ENCODE assay signal across 19 cellular contexts in the genomic region with DNA sequence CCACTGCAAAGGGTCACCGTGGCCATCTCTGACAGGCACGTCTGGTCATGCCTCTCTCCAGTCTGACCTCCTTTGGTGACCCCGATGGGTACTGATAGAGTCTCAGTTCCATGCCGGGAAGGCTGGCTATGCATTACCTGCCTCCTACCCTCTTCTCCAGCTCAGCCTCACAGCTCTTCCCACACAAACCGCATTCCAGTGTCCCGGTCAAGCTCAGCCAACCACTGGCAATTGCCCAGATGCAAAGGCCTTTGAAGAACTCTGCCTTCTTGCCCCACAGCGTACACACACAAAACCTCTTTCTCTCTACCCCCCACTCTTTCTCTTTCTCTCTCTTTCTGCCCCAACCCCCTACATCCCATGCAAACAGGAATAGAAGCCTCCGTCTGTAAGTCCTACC. TPM values are rescaled to one million over a fixed set of nuclear protein-coding genes. Genes with fewer than 3 reads are reported as not detected.
A peak's percentile ranks its signal among the peaks of the same experiment; 100 is the strongest.
DNase-seq lines count a peak whose midpoint lies in the region; ATAC-seq and TF ChIP-seq lines count a peak whose summit lies in the region.
"Had no signal": no experiment of that assay in that cellular context is flagged by ENCODE, and none has a peak within 500 bp of the region (broad histone marks: within the 10 kb centered on the region; RNA-seq: fewer than 3 reads in every experiment).

No MANE protein-coding gene starts in this region.

- H3K36me3 ChIP-seq in mammary epithelial cell (ENCODE audit: insufficient read depth, low read length) (no peaks in the 10 kb centered on the region), thyroid gland (no peaks in the 10 kb centered on the region)
- H3K36me3 ChIP-seq: BLaER1 had no signal

- H3K9me3 ChIP-seq in mammary epithelial cell (replicated peaks; ENCODE audit: insufficient read depth, low read length) (no peaks in the 10 kb centered on the region), thyroid gland (no peaks in the 10 kb centered on the region)
- H3K9me3 ChIP-seq: BLaER1 had no signal

- H3K9ac ChIP-seq in mammary epithelial cell (ENCODE audit: insufficient read depth, low read length): no peak overlapping the region
- H3K9ac ChIP-seq: BLaER1 had no signal

- H2AFZ ChIP-seq in mammary epithelial cell (ENCODE audit: low read depth, low read length): peak overlapping the region; percentile 62

- POLR2A ChIA-PET in MCF 10A (lab: Yijun Ruan, JAX): interaction anchor here (0.6 kb wide), 1 partner anchor 193 kb away, joined by 4 read pairs; no protein-coding TSS in a partner anchor

- no peaks in the 10 kb centered on the region for H3K27me3 Mint-ChIP-seq in MCF 10A (ENCODE audit: insufficient read depth, unreplicated experiment)

- H3K4me1 ChIP-seq in mammary epithelial cell (ENCODE audit: insufficient read depth, low read length) (peaks cover 3% of the 10 kb centered on the region), thyroid gland (no peaks in the 10 kb centered on the region)

- H3K4me1 Mint-ChIP-seq in MCF 10A (ENCODE audit: insufficient read depth, unreplicated experiment): no peaks in the 10 kb centered on the region

- no peaks in the 10 kb centered on the region for H3K79me2 ChIP-seq in mammary epithelial cell (ENCODE audit: insufficient read depth, low read length)

- 25% methylated on average over 5 of the region's 8 CpGs for WGBS in mammary epithelial cell (ENCODE audit: low coverage, missing lambda C conversion rate)
- WGBS in thyroid gland, 2 donors: 69 to 80% methylated on average over 8 of the region's 8 CpGs

- no peak for TF ChIP-seq POLR2A in thyroid gland (IDR thresholded peaks at IDR 0.05)

- H4K20me1 ChIP-seq in mammary epithelial cell (ENCODE audit: insufficient read depth, low read length): no peaks in the 10 kb centered on the region
- H4K20me1 ChIP-seq: BLaER1 had no signal

- no peak overlapping the region for H3K4me3 ChIP-seq in mammary epithelial cell (replicated peaks in 1 of 3; ENCODE audit: insufficient read depth in 1 of 3, low read depth in 2 of 3, low read length in 3 of 3)
- H3K4me3 ChIP-seq in thyroid gland (replicated peaks in 1 of 3): no peak overlapping the region
- H3K4me3 ChIP-seq: BLaER1, K562 had no signal

- no peak overlapping the region for H3K4me2 ChIP-seq in mammary epithelial cell (ENCODE audit: insufficient read depth, low read depth, low read length)
- H3K4me2 ChIP-seq: BLaER1 had no signal

- no peak overlapping the region for H3K4me3 Mint-ChIP-seq in MCF 10A (ENCODE audit: unreplicated experiment)
- H3K4me3 Mint-ChIP-seq: HFFc6 had no signal

- intact Hi-C loops in mammary epithelial cell (cut with micrococcal nuclease): no loop called here
- intact Hi-C loops in MCF 10A (cut with micrococcal nuclease): no loop called here
- intact Hi-C loops in thyroid gland (cut with DNase I): no loop called here

- DNase-seq in mammary epithelial cell (no peak), MCF 10A (ENCODE audit: unreplicated experiment) (no peak), SW480 (ENCODE audit: low spot score) (peak; percentile 74), kidney glomerular epithelial cell (lab: John Stamatoyannopoulos, UW) (peak; percentile 77), thyroid gland (peak; percentile 19 to 32), D341Med (ENCODE audit: low spot score) (no peak)
- DNase-seq: DMS79 treated with DMSO at 0.1 percent for 48 hours, HFFc6, NCI-H1436 treated with DMSO at 0.1 percent for 48 hours, NCI-H2029, NCI-H345, NCI-H524 treated with DMSO at 0.1 percent for 48 hours, PC-3 had no signal

- no peaks in the 10 kb centered on the region for H3K36me3 Mint-ChIP-seq in MCF 10A (ENCODE audit: insufficient read depth, unreplicated experiment)

- H3K27me3 ChIP-seq in mammary epithelial cell (ENCODE audit: insufficient read depth, low read length): no peaks in the 10 kb centered on the region
- no peaks in the 10 kb centered on the region for H3K27me3 ChIP-seq in thyroid gland
- H3K27me3 ChIP-seq: BLaER1 had no signal

- BruUV-seq in mammary epithelial cell (replicated peaks; lab: Mats Ljungman, UMichigan): no TSS peak
- no TSS peak for BruUV-seq in MCF 10A (replicated peaks; lab: Mats Ljungman, UMichigan)

- H3K27ac ChIP-seq in mammary epithelial cell (ENCODE audit: insufficient read depth, low read depth, low read length): no peak overlapping the region
- no peak overlapping the region for H3K27ac ChIP-seq in thyroid gland
- H3K27ac ChIP-seq: BLaER1 had no signal

- H3K9me3 Mint-ChIP-seq in MCF 10A (ENCODE audit: unreplicated experiment): no peaks in the 10 kb centered on the region
- H3K9me3 Mint-ChIP-seq: HFFc6 had no signal

- in situ Hi-C loops in mammary epithelial cell (cut with MboI; ENCODE audit: low sequenced_read_pairs in 2 of 2): no loop called here

- CTCF ChIA-PET in mammary epithelial cell (lab: Charles Lee; ENCODE audit: low non-redundant PET) (no interaction called here), MCF 10A (lab: Yijun Ruan, JAX) (no interaction called here)

- TF ChIP-seq CTCF in mammary epithelial cell (conservative IDR thresholded peaks at IDR 0.05 in 1 of 2, IDR thresholded peaks at IDR 0.05 in 1 of 2; ENCODE audit: extremely low read depth in 1 of 2, insufficient read depth in 1 of 2, low read depth in 1 of 2, low read length in 2 of 2): no peak
- no peak for TF ChIP-seq CTCF in MCF 10A (IDR thresholded peaks at IDR 0.05; ENCODE audit: unreplicated experiment)
- TF ChIP-seq CTCF in thyroid gland (IDR thresholded peaks at IDR 0.05): no peak

- dilution Hi-C loops in mammary epithelial cell (cut with HindIII; ENCODE audit: low sequenced_read_pairs): no loop called here

- ATAC-seq in GM21786 (IDR thresholded peaks at IDR 0.05; ENCODE audit: unreplicated experiment): no peak
- no peak for ATAC-seq in GM18519 (IDR thresholded peaks at IDR 0.05; ENCODE audit: low FRiP score, unreplicated experiment)
- ATAC-seq: K562, PC-3 had no signal

- no peak overlapping the region for H3K27ac Mint-ChIP-seq in MCF 10A (ENCODE audit: low read depth, unreplicated experiment)
- H3K27ac Mint-ChIP-seq: HFFc6 had no signal

RNA-seq across cellular contexts. Expression of gene TMEM163, which starts 37.6 kb away (rescaled TPM):
- not detected for total RNA-seq in mammary epithelial cell
- polyA plus RNA-seq in mammary epithelial cell: 0.14 TPM
- polyA minus RNA-seq in mammary epithelial cell: not detected
- total RNA-seq in MCF 10A (2022): not detected in 2 replicates
- 1 to 10 TPM in 2 of 4 donors, under 1 TPM in 2; 0.27 to 4.7 (median 1.1) TPM for total RNA-seq in thyroid gland
- total RNA-seq: A673, H4, HFFc6 had no signal

Comparison
In these comparisons a context has a peak if more than half of its experiments do, and no peak if none do; other contexts are left out.
1. DNase-seq: peak in SW480 (single experiment), kidney glomerular epithelial cell (single experiment) and thyroid gland (2 of 2); none in mammary epithelial cell (single experiment), MCF 10A (single experiment) and D341Med (single experiment).